In the genomic region with DNA sequence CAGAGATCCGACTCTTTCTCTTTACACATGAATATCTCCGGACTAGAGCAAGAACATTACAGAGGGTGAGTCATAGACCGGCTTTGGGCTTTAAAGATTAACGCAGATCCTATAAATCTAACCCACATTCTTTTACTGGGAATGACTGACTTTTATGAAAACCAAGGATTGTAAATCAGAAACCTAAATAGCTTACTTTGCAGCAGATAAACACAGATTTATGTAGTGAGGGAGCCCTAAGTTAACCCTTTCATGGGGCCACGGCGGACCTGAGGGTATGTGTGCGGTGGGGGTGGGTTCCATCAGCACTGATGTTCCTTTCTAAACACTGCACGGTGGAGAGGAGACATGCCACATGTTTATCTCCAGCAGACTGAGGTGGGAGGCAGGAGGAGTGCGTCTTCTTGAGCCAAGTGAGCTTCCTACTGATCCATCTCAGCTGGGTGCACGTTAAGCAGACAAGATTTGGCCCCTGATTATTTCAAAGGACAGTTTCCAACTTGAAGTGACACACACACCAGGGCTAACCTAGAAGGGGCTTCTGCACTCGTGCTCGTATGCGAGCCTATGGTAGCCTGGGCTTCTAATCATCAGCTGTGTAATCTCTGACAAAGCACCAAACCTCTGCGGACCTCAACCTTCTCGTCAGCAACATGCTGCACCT, we compare ENCODE assay signal across 11 cellular contexts.
DNase-seq lines count a peak whose midpoint lies in the region; ATAC-seq, FAIRE-seq and TF ChIP-seq lines count a peak whose summit lies in the region.
"Had no signal": no experiment of that assay in that cellular context is flagged by ENCODE, and none has a peak within 500 bp of the region (broad histone marks: within the 10 kb centered on the region; RNA-seq: fewer than 3 reads in every experiment).

No MANE protein-coding gene starts in this region.

- no peaks in the 10 kb centered on the region for H3K27me3 ChIP-seq in RWPE2 (ENCODE audit: insufficient read depth, poor library complexity, severe bottlenecking)
- H3K27me3 ChIP-seq in iPS-20b (ENCODE audit: insufficient read depth, low read length), result peaks cover 44% of the 10 kb centered on the region
- no peaks in the 10 kb centered on the region for H3K27me3 ChIP-seq in sigmoid colon
- H3K27me3 ChIP-seq in testis, result no peaks in the 10 kb centered on the region

- 6 to 23% methylated on average over 15 of the region's 15 CpGs for WGBS in sigmoid colon, 2 donors
- 10% methylated on average over 15 of the region's 15 CpGs for WGBS in testis, 2 donors

- ATAC-seq in RWPE2 (ENCODE audit: low read depth), result peak; percentile 85
- no peak for ATAC-seq in GM19023 (IDR thresholded peaks at IDR 0.05; ENCODE audit: unreplicated experiment)
- ATAC-seq in Right ventricle myocardium superior (ENCODE audit: poor library complexity), result no peak

- H3K36me3 ChIP-seq in RWPE2 (ENCODE audit: low read depth) (no peaks in the 10 kb centered on the region), iPS-20b (ENCODE audit: insufficient read depth, low read depth, low read length) (no peaks in the 10 kb centered on the region), sigmoid colon (no peaks in the 10 kb centered on the region), testis (ENCODE audit: low read depth, missing control alignments) (no peaks in the 10 kb centered on the region)
- H3K36me3 ChIP-seq: tibial nerve had no signal

- FAIRE-seq in H54 (lab: Jason Lieb, UNC), result no peak

- DNase-seq in H54 (ENCODE audit: insufficient read length, low spot score), result peak; percentile 9
- no peak for DNase-seq in RWPE2 (ENCODE audit: low spot score)
- no peak for DNase-seq in sigmoid colon
- no peak for DNase-seq in EL
- no peak for DNase-seq in testis
- DNase-seq in Right ventricle myocardium superior, result no peak
- DNase-seq: NCI-H1694, RPMI8226 had no signal

- no peak for TF ChIP-seq EP300 in sigmoid colon (IDR thresholded peaks at IDR 0.05)

- TF ChIP-seq POLR2A in H54 (IDR thresholded peaks at IDR 0.05; ENCODE audit: low read depth, low read length), result no peak
- TF ChIP-seq POLR2A in sigmoid colon (IDR thresholded peaks at IDR 0.05), result no peak
- TF ChIP-seq POLR2A in testis (IDR thresholded peaks at IDR 0.05), result no peak

- intact Hi-C loops in sigmoid colon (cut with DNase I) (loop anchor here (5.0 kb wide), 1 partner anchor 44 kb away; no protein-coding TSS in a partner anchor), testis (cut with DNase I; ENCODE audit: low total_unique reads) (no loop called here), Right ventricle myocardium superior (cut with DNase I) (no loop called here)

- H3K4me1 ChIP-seq in RWPE2 (ENCODE audit: insufficient read depth, poor library complexity, severe bottlenecking), result peaks cover 9% of the 10 kb centered on the region
- peaks cover 36% of the 10 kb centered on the region for H3K4me1 ChIP-seq in iPS-20b (ENCODE audit: insufficient read depth, low read length)
- peaks cover 0 to 26% (median 22%) of the 10 kb centered on the region in 4 donors for H3K4me1 ChIP-seq in sigmoid colon
- peaks cover 4% of the 10 kb centered on the region for H3K4me1 ChIP-seq in testis

- TF ChIP-seq CTCF in RWPE2 (IDR thresholded peaks at IDR 0.05; ENCODE audit: poor library complexity, severe bottlenecking) (no peak), sigmoid colon (IDR thresholded peaks at IDR 0.05) (no peak), testis (IDR thresholded peaks at IDR 0.05) (no peak)

- H3K27ac ChIP-seq in RWPE2 (ENCODE audit: poor library complexity, severe bottlenecking), result no peak overlapping the region
- H3K27ac ChIP-seq in iPS-20b (ENCODE audit: low read length), result no peak overlapping the region
- peak overlapping the region in 2 of 4 donors; percentile 39 to 55 for H3K27ac ChIP-seq in sigmoid colon
- no peak overlapping the region for H3K27ac ChIP-seq in testis
- H3K27ac ChIP-seq: tibial nerve had no signal

- no peak overlapping the region for H3K9ac ChIP-seq in iPS-20b (ENCODE audit: low read depth, low read length)

- no peak overlapping the region for H3K4me3 ChIP-seq in RWPE2 (ENCODE audit: severe bottlenecking)
- H3K4me3 ChIP-seq in iPS-20b (ENCODE audit: low read length), result peak overlapping the region; percentile 62
- H3K4me3 ChIP-seq in sigmoid colon, result peak overlapping the region; percentile 12 to 49 (median 42)
- peak overlapping the region in 1 of 2 donors; percentile 39 for H3K4me3 ChIP-seq in testis

- H3K9me3 ChIP-seq in RWPE2 (ENCODE audit: severe bottlenecking), result no peaks in the 10 kb centered on the region
- peaks cover 4% of the 10 kb centered on the region; the same call in 1 of the 2 replicates for H3K9me3 ChIP-seq in iPS-20b (ENCODE audit: insufficient read depth, low read depth, low read length)
- peaks cover 0 to 3% (median 0%) of the 10 kb centered on the region in 4 donors for H3K9me3 ChIP-seq in sigmoid colon
- H3K9me3 ChIP-seq in testis, result no peaks in the 10 kb centered on the region
